In genomic region chr12:14072952-14073351, GRCh38 we compare ENCODE assay signal across 20 cellular contexts.
DNase-seq lines count a peak whose midpoint lies in the region; ATAC-seq and TF ChIP-seq lines count a peak whose summit lies in the region.
"Had no signal": no experiment of that assay in that cellular context is flagged by ENCODE, and none has a peak within 500 bp of the region (broad histone marks: within the 10 kb centered on the region; RNA-seq: fewer than 3 reads in every experiment).

No MANE protein-coding gene starts in this region.

- no peaks in the 10 kb centered on the region for H3K27me3 ChIP-seq in SU-DHL-6 (ENCODE audit: low read length)
- H3K27me3 ChIP-seq: BE2C had no signal

- intact Hi-C loops in left colon (cut with DNase I, micrococcal nuclease): no loop called here

- H3K27me3 Mint-ChIP-seq in progenitor cell of endocrine pancreas: peaks cover 7% of the 10 kb centered on the region
- H3K27me3 Mint-ChIP-seq in stimulated activated naive B cell treated with anti-CD40 and anti-IgM and Interleukin-4, amounts not matched to agents 10 μg/mL and 1 μg/mL and 100 μg/mL, for 72 hours: peaks cover 19 to 23% of the 10 kb centered on the region in 2 donors

- peaks cover 19% of the 10 kb centered on the region for H3K4me1 Mint-ChIP-seq in progenitor cell of endocrine pancreas (ENCODE audit: low read depth)
- no peaks in the 10 kb centered on the region for H3K4me1 Mint-ChIP-seq in stimulated activated naive B cell treated with anti-CD40 and anti-IgM and Interleukin-4, amounts not matched to agents 10 μg/mL and 1 μg/mL and 100 μg/mL, for 72 hours

- peak overlapping the region; percentile 18 for H3K4me2 ChIP-seq in SU-DHL-6 (ENCODE audit: low read depth, low read length, poor library complexity, severe bottlenecking)
- H3K4me2 ChIP-seq: KMS-11 had no signal

- no peaks in the 10 kb centered on the region for H3K36me3 ChIP-seq in SU-DHL-6 (ENCODE audit: low read length)
- H3K36me3 ChIP-seq: BE2C had no signal

- peak; percentile 97 for ATAC-seq in left colon
- ATAC-seq in stimulated activated naive B cell treated with anti-CD40 and anti-IgM and Interleukin-4, amounts not matched to agents 10 μg/mL and 1 μg/mL and 100 μg/mL, for 72 hours (replicated peaks): no peak

- TF ChIP-seq CTCF in SU-DHL-6 (IDR thresholded peaks at IDR 0.05; ENCODE audit: insufficient read depth, low read length, poor library complexity, severe bottlenecking) (no peak), progenitor cell of endocrine pancreas (IDR thresholded peaks at IDR 0.05; ENCODE audit: unreplicated experiment) (no peak)

- no peaks in the 10 kb centered on the region; the same call in 1 of the 2 replicates for H3F3A ChIP-seq in SU-DHL-6 (ENCODE audit: insufficient read depth)

- H3K79me2 ChIP-seq in SU-DHL-6 (ENCODE audit: insufficient read depth, low read length): no peaks in the 10 kb centered on the region

- H3K9me2 ChIP-seq in SU-DHL-6 (replicated peaks; ENCODE audit: insufficient read depth, low read length): no peaks in the 10 kb centered on the region

- peak overlapping the region; percentile 0 for H3K27ac Mint-ChIP-seq in progenitor cell of endocrine pancreas
- no peak overlapping the region for H3K27ac Mint-ChIP-seq in stimulated activated naive B cell treated with anti-CD40 and anti-IgM and Interleukin-4, amounts not matched to agents 10 μg/mL and 1 μg/mL and 100 μg/mL, for 72 hours

- H3K36me3 Mint-ChIP-seq in progenitor cell of endocrine pancreas (ENCODE audit: insufficient read depth): no peaks in the 10 kb centered on the region
- peaks cover 0 to 2% of the 10 kb centered on the region in 2 donors for H3K36me3 Mint-ChIP-seq in stimulated activated naive B cell treated with anti-CD40 and anti-IgM and Interleukin-4, amounts not matched to agents 10 μg/mL and 1 μg/mL and 100 μg/mL, for 72 hours

- no peaks in the 10 kb centered on the region for H4K20me1 ChIP-seq in SU-DHL-6 (ENCODE audit: low read depth, low read length)

- 0 out of 2 replicates have a peak overlapping the region, but pooled peaks have one; percentile 7 for H3K9ac ChIP-seq in SU-DHL-6 (ENCODE audit: low read length)
- H3K9ac ChIP-seq: KMS-11 had no signal

- H3K4me3 Mint-ChIP-seq in progenitor cell of endocrine pancreas (ENCODE audit: low read depth): no peak overlapping the region
- no peak overlapping the region for H3K4me3 Mint-ChIP-seq in stimulated activated naive B cell treated with anti-CD40 and anti-IgM and Interleukin-4, amounts not matched to agents 10 μg/mL and 1 μg/mL and 100 μg/mL, for 72 hours

- DNase-seq in HuH-7 (ENCODE audit: low spot score) (peak; percentile 15), left colon (no peak), progenitor cell of endocrine pancreas (ENCODE audit: low spot score, unreplicated experiment) (no peak), cerebellar nuclear complex (lab: John Stamatoyannopoulos, UW) (no peak)
- DNase-seq in stimulated activated naive B cell treated with anti-CD40 and anti-IgM and Interleukin-4, amounts not matched to agents 10 μg/mL and 1 μg/mL and 100 μg/mL, for 72 hours: no peak
- no peak for DNase-seq in activated CD4-positive, alpha-beta T cell treated with anti-CD3 and anti-CD28 coated beads for 1 hour
- DNase-seq: BE2C, DMS53, GDM1, IMR-90, NCI-H1105, NCI-H146, NCI-H2029, NCI-H226, NCI-H510A treated with DMSO at 0.1 percent for 48 hours, NCI-H748 treated with DMSO at 0.1 percent for 48 hours, OCI-M1, SHP77 had no signal

- no peak overlapping the region for H3K27ac ChIP-seq in SU-DHL-6 (ENCODE audit: low read depth, low read length)
- H3K27ac ChIP-seq: KMS-11 had no signal

- H3K9me3 Mint-ChIP-seq in progenitor cell of endocrine pancreas (ENCODE audit: low read depth): peaks cover 13% of the 10 kb centered on the region
- peaks cover 5 to 8% of the 10 kb centered on the region in 2 donors for H3K9me3 Mint-ChIP-seq in stimulated activated naive B cell treated with anti-CD40 and anti-IgM and Interleukin-4, amounts not matched to agents 10 μg/mL and 1 μg/mL and 100 μg/mL, for 72 hours

- H3K4me3 ChIP-seq in SU-DHL-6 (ENCODE audit: insufficient read depth, low read length, poor library complexity, severe bottlenecking): no peak overlapping the region

- H2AFZ ChIP-seq in SU-DHL-6 (ENCODE audit: low read depth, low read length, severe bottlenecking): no peak overlapping the region

- H3K9me3 ChIP-seq in SU-DHL-6 (ENCODE audit: insufficient read depth, low read length): no peaks in the 10 kb centered on the region
- H3K9me3 ChIP-seq: BE2C had no signal
